In genomic region chr10:62437696-62438095, GRCh38 we compare ENCODE assay signal across 9 cellular contexts.
DNase-seq lines count a peak whose midpoint lies in the region; ATAC-seq and TF ChIP-seq lines count a peak whose summit lies in the region.
"Had no signal": no experiment of that assay in that cellular context is flagged by ENCODE, and none has a peak within 500 bp of the region (broad histone marks: within the 10 kb centered on the region; RNA-seq: fewer than 3 reads in every experiment).

No MANE protein-coding gene starts in this region.

- H2AK5ac ChIP-seq in IMR-90 (ENCODE audit: low read depth, low read length): 0 out of 2 replicates have a peak overlapping the region, but pooled peaks have one; percentile 10

- no peak overlapping the region for H3K4me3 Mint-ChIP-seq in naive B cell
- H3K4me3 Mint-ChIP-seq in activated CD4-positive, alpha-beta memory T cell treated with anti-CD3 and anti-CD28 coated beads, Interleukin-2, amount 10 ng/mL, durations not matched to agents 7 days and 5 days: no peak overlapping the region

- H2AK9ac ChIP-seq in IMR-90 (replicated peaks; ENCODE audit: low read depth, low read length, poor library complexity): no peak overlapping the region

- no peaks in the 10 kb centered on the region for H3K36me3 Mint-ChIP-seq in naive B cell
- H3K36me3 Mint-ChIP-seq in activated CD4-positive, alpha-beta memory T cell treated with anti-CD3 and anti-CD28 coated beads, Interleukin-2, amount 10 ng/mL, durations not matched to agents 7 days and 5 days (ENCODE audit: low read depth): no peaks in the 10 kb centered on the region

- intact Hi-C loops in IMR-90 (cut with micrococcal nuclease): loop anchor here (1.0 to 10.0 kb wide), 5 partner anchors 147 to 721 kb away; no protein-coding TSS in a partner anchor

- no peaks in the 10 kb centered on the region for H3K9me3 Mint-ChIP-seq in naive B cell
- H3K9me3 Mint-ChIP-seq in activated CD4-positive, alpha-beta memory T cell treated with anti-CD3 and anti-CD28 coated beads, Interleukin-2, amount 10 ng/mL, durations not matched to agents 7 days and 5 days: no peaks in the 10 kb centered on the region

- H3K4me1 ChIP-seq in IMR-90 (ENCODE audit: control insufficient read depth, insufficient read depth, low read length) (peaks cover 2% of the 10 kb centered on the region), RWPE2 (ENCODE audit: insufficient read depth, poor library complexity, severe bottlenecking) (peaks cover 16% of the 10 kb centered on the region)

- H3K23ac ChIP-seq in IMR-90 (ENCODE audit: low read depth, low read length): no peak overlapping the region

- no peaks in the 10 kb centered on the region for H3K79me1 ChIP-seq in IMR-90 (ENCODE audit: low read depth in 1 of 2, low read length in 2 of 2)

- no TSS peak for BruUV-seq in IMR-90 (replicated peaks; lab: Mats Ljungman, UMichigan)

- H2BK120ac ChIP-seq in IMR-90 (ENCODE audit: low read depth, low read length): no peak overlapping the region

- H2BK15ac ChIP-seq in IMR-90 (ENCODE audit: low read depth, low read length): no peak overlapping the region

- no peak overlapping the region; the same call in 1 of the 2 replicates for H3K9ac ChIP-seq in IMR-90 (ENCODE audit: low read depth, low read length)

- TF ChIP-seq CTCF in GM13977 (IDR thresholded peaks at IDR 0.05; ENCODE audit: extremely low read depth, insufficient read depth, missing control alignments) (peak; percentile 59), IMR-90 (conservative IDR thresholded peaks at IDR 0.05; ENCODE audit: low read depth, low read length) (peak; percentile 83), RWPE2 (IDR thresholded peaks at IDR 0.05; ENCODE audit: poor library complexity, severe bottlenecking) (peak; percentile 91), epithelial cell of esophagus (IDR thresholded peaks at IDR 0.05; ENCODE audit: insufficient read depth, low read depth, low read length, missing control alignments) (peak; percentile 68)

- no peak overlapping the region for H3K56ac ChIP-seq in IMR-90 (ENCODE audit: extremely low read depth, insufficient read depth, low read length)

- no peak overlapping the region for H2BK5ac ChIP-seq in IMR-90 (ENCODE audit: low read depth, low read length, poor library complexity, severe bottlenecking)

- no peak overlapping the region for H3K14ac ChIP-seq in IMR-90 (replicated peaks; ENCODE audit: low read depth, low read length)

- TF ChIP-seq RAD21 in IMR-90 (IDR thresholded peaks at IDR 0.05; ENCODE audit: low read length): peak; percentile 83

- no peak overlapping the region for H4K5ac ChIP-seq in IMR-90 (ENCODE audit: low read depth, low read length)

- H3K9me3 ChIP-seq in IMR-90 (ENCODE audit: control insufficient read depth, insufficient read depth, low read length) (peaks cover 2% of the 10 kb centered on the region; the same call in 1 of the 2 replicates), RWPE2 (ENCODE audit: severe bottlenecking) (no peaks in the 10 kb centered on the region)

- in situ Hi-C loops in GM13977 (cut with MboI; ENCODE audit: low pct_unique_long_range_greater_than_20kb, low sequenced_read_pairs, unreplicated experiment): no loop called here
- in situ Hi-C loops in IMR-90 (cut with MboI; ENCODE audit: low sequenced_read_pairs): loop anchor here (5.0 to 10.0 kb wide), 3 partner anchors 385 to 717 kb away; no protein-coding TSS in a partner anchor

- H3K18ac ChIP-seq in IMR-90 (ENCODE audit: low read depth, low read length): no peak overlapping the region

- TF ChIP-seq POLR2A in IMR-90 (IDR thresholded peaks at IDR 0.05; ENCODE audit: low read depth, low read length): no peak

- H3K36me3 ChIP-seq in IMR-90 (ENCODE audit: control insufficient read depth, insufficient read depth, low read length) (no peaks in the 10 kb centered on the region), RWPE2 (ENCODE audit: low read depth) (no peaks in the 10 kb centered on the region)

- no peaks in the 10 kb centered on the region for H4K20me1 ChIP-seq in IMR-90 (ENCODE audit: insufficient read depth, low read length)

- ATAC-seq in IMR-90 (ENCODE audit: low read depth): peak; percentile 81
- ATAC-seq in RWPE2 (ENCODE audit: low read depth): peak; percentile 26; the same call in 1 of the 3 replicates
- ATAC-seq in naive B cell (ENCODE audit: low read depth in 2 of 2): peak; percentile 58 to 76

- POLR2A ChIA-PET in IMR-90 (lab: Charles Lee; ENCODE audit: unreplicated experiment): interaction anchor here (0.6 kb wide), 1 partner anchor 375 kb away, joined by 3 read pairs; no protein-coding TSS in a partner anchor
- POLR2A ChIA-PET in activated CD4-positive, alpha-beta memory T cell treated with anti-CD3 and anti-CD28 coated beads, Interleukin-2, amount 10 ng/mL, durations not matched to agents 7 days and 5 days (lab: Charles Lee): no interaction called here

- H3K27me3 Mint-ChIP-seq in naive B cell: peaks cover 3 to 15% (median 9%) of the 10 kb centered on the region in 3 donors
- H3K27me3 Mint-ChIP-seq in activated CD4-positive, alpha-beta memory T cell treated with anti-CD3 and anti-CD28 coated beads, Interleukin-2, amount 10 ng/mL, durations not matched to agents 7 days and 5 days: peaks cover 10% of the 10 kb centered on the region

- no CpG with 5 or more reads among the region's 3 CpGs for WGBS in IMR-90 (ENCODE audit: extremely low coverage in 2 of 2, insufficient read length in 1 of 2), 2 experiments

- DNase-seq in Ammon's horn (ENCODE audit: low spot score) (peak; percentile 70), GM13977 (ENCODE audit: low spot score) (peak; percentile 16), IMR-90 (peak; percentile 82), RWPE2 (ENCODE audit: low spot score) (no peak), epithelial cell of esophagus (ENCODE audit: low read depth) (peak; percentile 74), naive B cell (peak; percentile 73)
- no peak for DNase-seq in activated CD4-positive, alpha-beta memory T cell treated with anti-CD3 and anti-CD28 coated beads, Interleukin-2, amount 10 ng/mL, durations not matched to agents 7 days and 5 days
- DNase-seq in activated CD4-positive, alpha-beta T cell treated with anti-CD3 and anti-CD28 coated beads for 48 hours: no peak
- DNase-seq: left cardiac atrium had no signal

- no peak overlapping the region for H2AFZ ChIP-seq in IMR-90 (replicated peaks; ENCODE audit: low read length, poor library complexity)

- H3K27me3 ChIP-seq in IMR-90 (ENCODE audit: control insufficient read depth, insufficient read depth, low read length): no peaks in the 10 kb centered on the region
- H3K27me3 ChIP-seq in RWPE2 (ENCODE audit: insufficient read depth, poor library complexity, severe bottlenecking): no peaks in the 10 kb centered on the region

- H3K4me1 Mint-ChIP-seq in naive B cell: peaks cover 2 to 5% (median 4%) of the 10 kb centered on the region in 3 donors
- H3K4me1 Mint-ChIP-seq in activated CD4-positive, alpha-beta memory T cell treated with anti-CD3 and anti-CD28 coated beads, Interleukin-2, amount 10 ng/mL, durations not matched to agents 7 days and 5 days: peaks cover 18% of the 10 kb centered on the region

- no peak overlapping the region for H3K4me3 ChIP-seq in IMR-90 (ENCODE audit: insufficient read depth, low read depth, low read length)
- H3K4me3 ChIP-seq in RWPE2 (ENCODE audit: severe bottlenecking): no peak overlapping the region
- H3K4me3 ChIP-seq in epithelial cell of esophagus (ENCODE audit: low read length): no peak overlapping the region

- no peak overlapping the region for H4K8ac ChIP-seq in IMR-90 (ENCODE audit: low read depth in 2 of 2, low read length in 2 of 2)

- peak overlapping the region in 3 of 6 donors; percentile 16 to 73 (median 55) for H3K27ac Mint-ChIP-seq in naive B cell
- H3K27ac Mint-ChIP-seq in activated CD4-positive, alpha-beta memory T cell treated with anti-CD3 and anti-CD28 coated beads, Interleukin-2, amount 10 ng/mL, durations not matched to agents 7 days and 5 days: no peak overlapping the region

- dilution Hi-C loops in IMR-90 (cut with HindIII; ENCODE audit: low sequenced_read_pairs, unreplicated experiment): no loop called here

- no peak overlapping the region for H3K27ac ChIP-seq in IMR-90 (ENCODE audit: insufficient read depth, low read length)
- H3K27ac ChIP-seq in RWPE2 (ENCODE audit: poor library complexity, severe bottlenecking): no peak overlapping the region

- CTCF ChIA-PET in IMR-90 (lab: Yijun Ruan, JAX): interaction anchor here (1.0 to 2.6 kb wide), 10 partner anchors 9 to 380 kb away, joined by 3 to 21 read pairs (median 4); no protein-coding TSS in a partner anchor
- CTCF ChIA-PET in activated CD4-positive, alpha-beta memory T cell treated with anti-CD3 and anti-CD28 coated beads, Interleukin-2, amount 10 ng/mL, durations not matched to agents 7 days and 5 days (lab: Charles Lee): interaction anchor here (0.7 to 3.4 kb wide), 26 partner anchors 8 to 1316 kb away, joined by 3 to 16 read pairs (median 4); partner anchors contain the start of gene RTKN2

- no peak overlapping the region for H2BK20ac ChIP-seq in IMR-90 (ENCODE audit: low read depth, low read length)

- H3K4ac ChIP-seq in IMR-90 (ENCODE audit: low read depth, low read length): no peak overlapping the region

- no peak overlapping the region for H4K91ac ChIP-seq in IMR-90 (ENCODE audit: insufficient read depth, low read depth, low read length)

- no peaks in the 10 kb centered on the region for H3K9me1 ChIP-seq in IMR-90 (ENCODE audit: insufficient read depth, low read length)

- no peak overlapping the region for H3K4me2 ChIP-seq in IMR-90 (ENCODE audit: low read depth, low read length)

TF ChIP-seq in IMR-90, 13 proteins besides CTCF, POLR2A, EP300 and RAD21:
- no peak for TF ChIP-seq FOS (IDR thresholded peaks at IDR 0.05; ENCODE audit: low read depth, low read length)
- peak; percentile 72 for TF ChIP-seq SMC3 (IDR thresholded peaks at IDR 0.05; ENCODE audit: low read depth, low read length)
- 0 out of 2 replicates have a peak, but pooled peaks have one; percentile 1 for TF ChIP-seq MAFK (IDR thresholded peaks at IDR 0.05; ENCODE audit: low read depth, low read length)

Comparison
In these comparisons a context has a peak if more than half of its experiments do, and no peak if none do; other contexts are left out.
1. DNase-seq: peak in Ammon's horn (single experiment), GM13977 (single experiment), IMR-90 (single experiment), epithelial cell of esophagus (single experiment) and naive B cell (single experiment); none in RWPE2 (single experiment), activated CD4-positive, alpha-beta memory T cell treated with anti-CD3 and anti-CD28 coated beads, Interleukin-2, amount 10 ng/mL, durations not matched to agents 7 days and 5 days (single experiment) and activated CD4-positive, alpha-beta T cell treated with anti-CD3 and anti-CD28 coated beads for 48 hours (single experiment).
2. ATAC-seq: peak in every context shown above with its lines; median percentile 81 in IMR-90; 67 in naive B cell; 26 in RWPE2.
3. Peak in every context shown above with its lines, with median percentiles within 50 percentile points of each other: CTCF ChIP-seq.